Comparison of ENCODE assay signal across 8 cellular contexts in genomic region chr2:231642631-231643493, GRCh38. TPM values are rescaled to one million over a fixed set of nuclear protein-coding genes. Genes with fewer than 3 reads are reported as not detected.
DNase-seq lines count a peak whose midpoint lies in the region; ATAC-seq and TF ChIP-seq lines count a peak whose summit lies in the region.

No MANE protein-coding gene starts in this region.

- TF ChIP-seq CTCF in AG04450 (IDR thresholded peaks at IDR 0.05; ENCODE audit: low read depth, low read length) (no peak), WI38 (IDR thresholded peaks at IDR 0.05; ENCODE audit: low read depth, low read length) (no peak), right lobe of liver (IDR thresholded peaks at IDR 0.05) (no peak)

- ATAC-seq in GM19397 (IDR thresholded peaks at IDR 0.05; ENCODE audit: unreplicated experiment) (peak; percentile 45), right lobe of liver (peak; percentile 65 to 80 (median 66)), HG02870 (IDR thresholded peaks at IDR 0.05; ENCODE audit: unreplicated experiment) (no peak)

- no peaks in the 10 kb centered on the region for H3K36me3 ChIP-seq in right lobe of liver

- H3K4me1 ChIP-seq in right lobe of liver: no peaks in the 10 kb centered on the region

- CTCF ChIA-PET in AG04450 (lab: Charles Lee): interaction anchor here (0.8 to 1.6 kb wide), 2 partner anchors 29 to 64 kb away, joined by 3 to 6 read pairs; no protein-coding TSS in a partner anchor

- no peak for TF ChIP-seq POLR2A in right lobe of liver (IDR thresholded peaks at IDR 0.05)

- peak overlapping the region; percentile 36 for H3K4me3 ChIP-seq in AG04450 (ENCODE audit: low read depth, low read length)
- peak overlapping the region; percentile 40 for H3K4me3 ChIP-seq in WI38 (ENCODE audit: low read depth, low read length)
- no peak overlapping the region for H3K4me3 ChIP-seq in right lobe of liver

- intact Hi-C loops in right lobe of liver (cut with DNase I): no loop called here

- H3K27ac ChIP-seq in AG04450 (ENCODE audit: low read depth, low read length) (peak overlapping the region; percentile 84), caudate nucleus (ENCODE audit: low read depth, low read length) (peak overlapping the region; percentile 53), right lobe of liver (peak overlapping the region in 2 of 3 donors; percentile 39 to 70)

- peak; percentile 63 for DNase-seq in AG04450 (ENCODE audit: low read depth, low spot score)
- peak; percentile 86 for DNase-seq in LHCN-M2 (ENCODE audit: low read depth)
- peak in 3 of 61 donors; percentile 4 to 66 (median 8) for DNase-seq in caudate nucleus (lab: John Stamatoyannopoulos, UW)
- DNase-seq in right lobe of liver: peak in 2 of 3 donors; percentile 41 to 57
- peak; percentile 19 to 49 (median 35) for DNase-seq in stimulated activated CD4-positive, alpha-beta T cell treated with anti-CD3 and anti-CD28 coated beads, TNF-alpha, amount 100 ng/mL, for 4 hours (ENCODE audit: low read depth in 3 of 3)

- H3K9me3 ChIP-seq in AG04450 (ENCODE audit: control insufficient read depth, insufficient read depth, low read length) (no peaks in the 10 kb centered on the region), right lobe of liver (no peaks in the 10 kb centered on the region)

- POLR2A ChIA-PET in AG04450 (lab: Yijun Ruan, JAX): interaction anchor here (0.8 to 1.7 kb wide), 5 partner anchors 10 to 65 kb away, joined by 3 to 13 read pairs (median 8); partner anchors contain the start of gene PTMA

- H3K27me3 ChIP-seq in AG04450 (ENCODE audit: control insufficient read depth, insufficient read depth, low read length) (no peaks in the 10 kb centered on the region), right lobe of liver (no peaks in the 10 kb centered on the region)

- WGBS in right lobe of liver (ENCODE audit: insufficient coverage, low coverage, low lambda C conversion rate, missing lambda C conversion rate): 46% methylated on average over 22 of the region's 30 CpGs

RNA-seq across cellular contexts. Expression of gene TEX44, which starts 50.2 kb away (rescaled TPM):
- polyA plus RNA-seq in AG04450 (2011; rRNA removed): not detected in 2 replicates
- not detected in 2 replicates for polyA minus RNA-seq in AG04450 (2011; rRNA and poly(A)+ RNA removed)
- not detected in 2 replicates for total RNA-seq in LHCN-M2 (2014; rRNA removed)
- polyA plus RNA-seq in LHCN-M2 (2012): not detected
- not detected for total RNA-seq in right lobe of liver

Comparison
In these comparisons a context has a peak if more than half of its experiments do, and no peak if none do; other contexts are left out.
1. H3K4me3 ChIP-seq: peak in AG04450 (single experiment) and WI38 (single experiment); none in right lobe of liver (0 of 3).
2. Peak in every context shown above with its lines, with median percentiles within 50 percentile points of each other: H3K27ac ChIP-seq.